In the genomic region with DNA sequence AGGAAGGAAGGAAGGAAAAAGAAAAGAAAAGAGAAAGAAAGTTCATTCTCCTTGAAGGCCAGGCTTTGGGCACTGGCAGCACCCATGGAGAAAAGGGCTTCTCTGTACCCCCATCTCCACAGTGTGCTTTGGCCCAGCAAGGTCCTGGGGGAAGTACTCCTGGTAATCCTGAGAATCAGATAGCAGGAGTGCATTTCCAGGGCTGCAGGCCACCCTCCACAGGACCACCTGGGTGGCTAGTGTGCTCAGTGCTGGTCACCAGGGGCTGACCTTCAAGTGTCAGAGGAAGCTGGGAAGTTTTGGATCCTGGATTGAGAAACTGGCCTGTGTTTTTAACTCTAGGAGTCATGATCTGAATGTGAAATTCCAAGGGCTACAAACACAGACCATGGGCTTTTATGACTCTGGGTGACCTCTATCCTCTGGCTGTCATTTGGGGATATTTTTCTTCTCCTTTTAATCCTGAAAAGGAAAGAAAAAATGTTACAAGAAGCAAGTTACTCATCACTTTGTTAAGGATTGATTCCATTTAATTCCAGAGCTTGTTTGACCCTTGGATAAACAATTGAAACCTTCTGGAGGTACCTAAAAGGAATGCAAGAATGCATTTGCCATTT, we compare ENCODE assay signal across 1 cellular context.
TF ChIP-seq lines count a peak whose summit lies in the region.

No MANE protein-coding gene starts in this region.

TF ChIP-seq in HepG2, 621 proteins besides CTCF, POLR2A, EP300 and RAD21:
- no peak for TF ChIP-seq ZNF276 (CRISPR knock-in tag; IDR thresholded peaks at IDR 0.05; ENCODE audit: low read depth)
- no peak for TF ChIP-seq PAX8 (CRISPR knock-in tag; IDR thresholded peaks at IDR 0.05; ENCODE audit: borderline replicate concordance)
- TF ChIP-seq ZNF75D (CRISPR knock-in tag; IDR thresholded peaks at IDR 0.05; ENCODE audit: borderline replicate concordance), result no peak
- TF ChIP-seq PAF1 (CRISPR knock-in tag; IDR thresholded peaks at IDR 0.05), result no peak
- TF ChIP-seq, protein P1, sequence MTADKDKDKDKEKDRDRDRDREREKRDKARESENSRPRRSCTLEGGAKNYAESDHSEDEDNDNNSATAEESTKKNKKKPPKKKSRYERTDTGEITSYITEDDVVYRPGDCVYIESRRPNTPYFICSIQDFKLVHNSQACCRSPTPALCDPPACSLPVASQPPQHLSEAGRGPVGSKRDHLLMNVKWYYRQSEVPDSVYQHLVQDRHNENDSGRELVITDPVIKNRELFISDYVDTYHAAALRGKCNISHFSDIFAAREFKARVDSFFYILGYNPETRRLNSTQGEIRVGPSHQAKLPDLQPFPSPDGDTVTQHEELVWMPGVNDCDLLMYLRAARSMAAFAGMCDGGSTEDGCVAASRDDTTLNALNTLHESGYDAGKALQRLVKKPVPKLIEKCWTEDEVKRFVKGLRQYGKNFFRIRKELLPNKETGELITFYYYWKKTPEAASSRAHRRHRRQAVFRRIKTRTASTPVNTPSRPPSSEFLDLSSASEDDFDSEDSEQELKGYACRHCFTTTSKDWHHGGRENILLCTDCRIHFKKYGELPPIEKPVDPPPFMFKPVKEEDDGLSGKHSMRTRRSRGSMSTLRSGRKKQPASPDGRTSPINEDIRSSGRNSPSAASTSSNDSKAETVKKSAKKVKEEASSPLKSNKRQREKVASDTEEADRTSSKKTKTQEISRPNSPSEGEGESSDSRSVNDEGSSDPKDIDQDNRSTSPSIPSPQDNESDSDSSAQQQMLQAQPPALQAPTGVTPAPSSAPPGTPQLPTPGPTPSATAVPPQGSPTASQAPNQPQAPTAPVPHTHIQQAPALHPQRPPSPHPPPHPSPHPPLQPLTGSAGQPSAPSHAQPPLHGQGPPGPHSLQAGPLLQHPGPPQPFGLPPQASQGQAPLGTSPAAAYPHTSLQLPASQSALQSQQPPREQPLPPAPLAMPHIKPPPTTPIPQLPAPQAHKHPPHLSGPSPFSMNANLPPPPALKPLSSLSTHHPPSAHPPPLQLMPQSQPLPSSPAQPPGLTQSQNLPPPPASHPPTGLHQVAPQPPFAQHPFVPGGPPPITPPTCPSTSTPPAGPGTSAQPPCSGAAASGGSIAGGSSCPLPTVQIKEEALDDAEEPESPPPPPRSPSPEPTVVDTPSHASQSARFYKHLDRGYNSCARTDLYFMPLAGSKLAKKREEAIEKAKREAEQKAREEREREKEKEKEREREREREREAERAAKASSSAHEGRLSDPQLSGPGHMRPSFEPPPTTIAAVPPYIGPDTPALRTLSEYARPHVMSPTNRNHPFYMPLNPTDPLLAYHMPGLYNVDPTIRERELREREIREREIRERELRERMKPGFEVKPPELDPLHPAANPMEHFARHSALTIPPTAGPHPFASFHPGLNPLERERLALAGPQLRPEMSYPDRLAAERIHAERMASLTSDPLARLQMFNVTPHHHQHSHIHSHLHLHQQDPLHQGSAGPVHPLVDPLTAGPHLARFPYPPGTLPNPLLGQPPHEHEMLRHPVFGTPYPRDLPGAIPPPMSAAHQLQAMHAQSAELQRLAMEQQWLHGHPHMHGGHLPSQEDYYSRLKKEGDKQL (CRISPR knock-in tag; IDR thresholded peaks at IDR 0.05; ENCODE audit: low read depth), result no peak
- no peak for TF ChIP-seq ZNF891 (CRISPR knock-in tag; IDR thresholded peaks at IDR 0.05)
- no peak for TF ChIP-seq HOXD1 (CRISPR knock-in tag; IDR thresholded peaks at IDR 0.05)
- TF ChIP-seq AKAP8 (CRISPR knock-in tag; IDR thresholded peaks at IDR 0.05), result no peak
- TF ChIP-seq CREM (IDR thresholded peaks at IDR 0.05), result no peak
- no peak for TF ChIP-seq CREM (CRISPR knock-in tag; IDR thresholded peaks at IDR 0.05)
- no peak for TF ChIP-seq RORA (CRISPR knock-in tag; IDR thresholded peaks at IDR 0.05)
- TF ChIP-seq ZNF44 (CRISPR knock-in tag; IDR thresholded peaks at IDR 0.05), result no peak
- TF ChIP-seq THAP7 (CRISPR knock-in tag; IDR thresholded peaks at IDR 0.05), result no peak
- no peak for TF ChIP-seq ZNF644 (CRISPR knock-in tag; IDR thresholded peaks at IDR 0.05; ENCODE audit: low read depth)
- TF ChIP-seq PHF21A (CRISPR knock-in tag; IDR thresholded peaks at IDR 0.05), result no peak
- TF ChIP-seq ZFP91 (CRISPR knock-in tag; IDR thresholded peaks at IDR 0.05; ENCODE audit: borderline replicate concordance), result no peak
- no peak for TF ChIP-seq ZNF256 (CRISPR knock-in tag; conservative IDR thresholded peaks at IDR 0.05)
TF ChIP-seq in HepG2: peak in this region for 0.
